ENCODE assay signal across 8 cellular contexts in genomic region chr15:25739687-25740121, GRCh38.
DNase-seq lines count a peak whose midpoint lies in the region; ATAC-seq, FAIRE-seq and TF ChIP-seq lines count a peak whose summit lies in the region.

No MANE protein-coding gene starts in this region.

- TF ChIP-seq RAD21 in K562 (CRISPR knock-in tag; conservative IDR thresholded peaks at IDR 0.05 in 1 of 2, IDR thresholded peaks at IDR 0.05 in 1 of 2) = no peak

- DNase-seq in CD4-positive, CD25-positive, alpha-beta regulatory T cell = peak in 2 of 3 donors; percentile 32 to 58
- DNase-seq in NOMO-1 (lab: John Stamatoyannopoulos, UW; ENCODE audit: unreplicated experiment in 2 of 2) (peak; percentile 41 to 73), K562 (ENCODE audit: extremely low read depth in 1 of 4, low spot score in 3 of 4) (no peak), natural killer cell (no peak), HuH-7 (ENCODE audit: low spot score) (no peak), GM10266 (ENCODE audit: extremely low spot score) (no peak)

- BruUV-seq in K562 (replicated peaks; lab: Mats Ljungman, UMichigan) = no TSS peak

- peak in 2 of 3 experiments; percentile 4 to 28; a peak in 1 of 6 replicates for TF ChIP-seq CTCF in K562 (IDR thresholded peaks at IDR 0.05 in 2 of 3, conservative IDR thresholded peaks at IDR 0.05 in 1 of 3; ENCODE audit: insufficient read depth in 2 of 3, low read depth in 1 of 3, low read length in 3 of 3)
- peak; percentile 22 for TF ChIP-seq CTCF in natural killer cell (IDR thresholded peaks at IDR 0.05)
- no peak for TF ChIP-seq CTCF in GM10266 (IDR thresholded peaks at IDR 0.05; ENCODE audit: control insufficient read depth, insufficient read depth, low read depth, missing control alignments)

- FAIRE-seq in K562 (lab: Jason Lieb, UNC) = no peak

- peak overlapping the region in 2 of 3 donors; percentile 13 to 39 for H3K27ac Mint-ChIP-seq in CD4-positive, CD25-positive, alpha-beta regulatory T cell
- peak overlapping the region in 1 of 2 donors; percentile 31 for H3K27ac Mint-ChIP-seq in natural killer cell

- H3K4me1 ChIP-seq in CD4-positive, CD25-positive, alpha-beta regulatory T cell (ENCODE audit: control insufficient read depth, insufficient read depth, low read length, poor library complexity, severe bottlenecking) = no peaks in the 10 kb centered on the region
- H3K4me1 ChIP-seq in K562 (replicated peaks in 1 of 2; ENCODE audit: control insufficient read depth in 2 of 2, insufficient read depth in 2 of 2, low read length in 2 of 2) = no peaks in the 10 kb centered on the region

- H3K27me3 ChIP-seq in CD4-positive, CD25-positive, alpha-beta regulatory T cell (ENCODE audit: control insufficient read depth, insufficient read depth, low read length) = no peaks in the 10 kb centered on the region
- H3K27me3 ChIP-seq in K562 (ENCODE audit: control insufficient read depth in 2 of 2, insufficient read depth in 2 of 2, low read length in 2 of 2) = peaks cover 0 to 29% of the 10 kb centered on the region in 2 experiments; a peak in 2 of 5 replicates

- H3K9ac ChIP-seq in K562 (ENCODE audit: insufficient read depth in 1 of 2, low read depth in 2 of 2, low read length in 2 of 2) = no peak overlapping the region

- peak; percentile 61 for ATAC-seq in CD4-positive, CD25-positive, alpha-beta regulatory T cell (ENCODE audit: low read depth in 2 of 2)
- ATAC-seq in GM21825 (IDR thresholded peaks at IDR 0.05; ENCODE audit: unreplicated experiment) = peak; percentile 84
- ATAC-seq in K562 = no peak
- peak; percentile 64 to 81 (median 70) for ATAC-seq in natural killer cell
- ATAC-seq in GM19455 (IDR thresholded peaks at IDR 0.05; ENCODE audit: unreplicated experiment) = no peak

- no peaks in the 10 kb centered on the region for H3K9me3 ChIP-seq in CD4-positive, CD25-positive, alpha-beta regulatory T cell (ENCODE audit: control insufficient read depth in 2 of 2, low read length in 2 of 2)
- no peaks in the 10 kb centered on the region for H3K9me3 ChIP-seq in K562 (replicated peaks; ENCODE audit: control insufficient read depth, insufficient read depth, low read depth, low read length)

- POLR2A ChIA-PET in K562 (lab: Yijun Ruan, JAX) = no interaction called here

- H3K36me3 Mint-ChIP-seq in CD4-positive, CD25-positive, alpha-beta regulatory T cell = peaks cover 7% of the 10 kb centered on the region
- peaks cover 9% of the 10 kb centered on the region for H3K36me3 Mint-ChIP-seq in natural killer cell

- no peak overlapping the region for H3K4me3 ChIP-seq in CD4-positive, CD25-positive, alpha-beta regulatory T cell (ENCODE audit: low read depth, low read length)
- H3K4me3 ChIP-seq in K562 = no peak overlapping the region

- CTCF ChIA-PET in K562 (lab: Yijun Ruan, JAX; ENCODE audit: low intra/inter-chr PET ratio) = no interaction called here

- H3K9me1 ChIP-seq in K562 (ENCODE audit: control insufficient read depth, insufficient read depth, low read length) = no peaks in the 10 kb centered on the region

- 3% methylated on average over 6 of the region's 7 CpGs for WGBS in K562 (ENCODE audit: insufficient coverage, low coverage, missing lambda C conversion rate)

- H3K9me3 Mint-ChIP-seq in CD4-positive, CD25-positive, alpha-beta regulatory T cell = no peaks in the 10 kb centered on the region
- H3K9me3 Mint-ChIP-seq in natural killer cell = no peaks in the 10 kb centered on the region

- H3K4me3 Mint-ChIP-seq in CD4-positive, CD25-positive, alpha-beta regulatory T cell = peak overlapping the region in 1 of 4 donors; percentile 78
- H3K4me3 Mint-ChIP-seq in natural killer cell = no peak overlapping the region

- no peak for TF ChIP-seq POLR2A in K562 (conservative IDR thresholded peaks at IDR 0.05)

- H3K36me3 ChIP-seq in CD4-positive, CD25-positive, alpha-beta regulatory T cell (ENCODE audit: control insufficient read depth, insufficient read depth, low read length) = peaks cover 2% of the 10 kb centered on the region
- no peaks in the 10 kb centered on the region for H3K36me3 ChIP-seq in K562 (ENCODE audit: control insufficient read depth, insufficient read depth, low read length)

- no peak overlapping the region for H3K4me2 ChIP-seq in K562 (ENCODE audit: insufficient read depth, low read length)

- no peak for TF ChIP-seq EP300 in K562 (IDR thresholded peaks at IDR 0.05; ENCODE audit: low read length)

- in situ Hi-C loops in K562 (cut with MboI) = no loop called here

- no peaks in the 10 kb centered on the region for H3K27me3 Mint-ChIP-seq in CD4-positive, CD25-positive, alpha-beta regulatory T cell
- no peaks in the 10 kb centered on the region for H3K27me3 Mint-ChIP-seq in natural killer cell (ENCODE audit: low read depth in 2 of 2)

- no peaks in the 10 kb centered on the region for H3K79me2 ChIP-seq in K562 (ENCODE audit: control insufficient read depth, insufficient read depth, low read length)

- peaks cover 4 to 21% (median 11%) of the 10 kb centered on the region in 4 donors for H3K4me1 Mint-ChIP-seq in CD4-positive, CD25-positive, alpha-beta regulatory T cell
- peaks cover 54 to 58% of the 10 kb centered on the region in 2 donors for H3K4me1 Mint-ChIP-seq in natural killer cell

- intact Hi-C loops in K562 (cut with micrococcal nuclease) = no loop called here
- intact Hi-C loops in natural killer cell (cut with micrococcal nuclease) = loop anchor here (1.0 kb wide), 1 partner anchor 195 kb away; no protein-coding TSS in a partner anchor

- H4K20me1 ChIP-seq in K562 (replicated peaks; ENCODE audit: control insufficient read depth, insufficient read depth, low read length) = 0 out of 2 replicates have a peak, but pooled peaks cover 3% of the 10 kb centered on the region

- H2AFZ ChIP-seq in K562 (ENCODE audit: low read depth, low read length) = no peak overlapping the region

- H3K27ac ChIP-seq in CD4-positive, CD25-positive, alpha-beta regulatory T cell (ENCODE audit: insufficient read depth, low read length, poor library complexity, severe bottlenecking) = no peak overlapping the region
- H3K27ac ChIP-seq in K562 (ENCODE audit: extremely low read depth, low read depth, low read length) = no peak overlapping the region

TF ChIP-seq in K562, 482 proteins besides CTCF, POLR2A, EP300 and RAD21:
- TF ChIP-seq ZKSCAN8 (CRISPR knock-in tag; IDR thresholded peaks at IDR 0.05) (no peak), XRCC3 (IDR thresholded peaks at IDR 0.05) (no peak), TRIM25 (IDR thresholded peaks at IDR 0.05; ENCODE audit: borderline replicate concordance) (no peak), GTF2E2 (tag; IDR thresholded peaks at IDR 0.05) (no peak), EGR1 (conservative IDR thresholded peaks at IDR 0.05) (no peak), BRF1 (IDR thresholded peaks at IDR 0.05; ENCODE audit: borderline replicate concordance, extremely low read depth, insufficient read length) (no peak), ZNF551 (CRISPR knock-in tag; IDR thresholded peaks at IDR 0.05) (no peak), CEBPZ (IDR thresholded peaks at IDR 0.05; ENCODE audit: borderline replicate concordance, low read depth, low read length) (no peak), GABPB1 (CRISPR knock-in tag; IDR thresholded peaks at IDR 0.05) (no peak), GTF2A2 (tag; IDR thresholded peaks at IDR 0.05) (no peak), PHF21A (IDR thresholded peaks at IDR 0.05; ENCODE audit: borderline replicate concordance, low read depth) (no peak), ZNF583 (CRISPR knock-in tag; IDR thresholded peaks at IDR 0.05) (no peak), MEF2A (IDR thresholded peaks at IDR 0.05; ENCODE audit: control insufficient read depth, low read depth, low read length) (no peak)
TF ChIP-seq in K562: peak in this region for 0.

Comparison
In these comparisons a context has a peak if more than half of its experiments do, and no peak if none do; other contexts are left out.
1. ATAC-seq: peak in CD4-positive, CD25-positive, alpha-beta regulatory T cell (2 of 2), GM21825 (single experiment) and natural killer cell (3 of 3); none in K562 (single experiment) and GM19455 (single experiment).
2. DNase-seq: peak in CD4-positive, CD25-positive, alpha-beta regulatory T cell (2 of 3) and NOMO-1 (2 of 2); none in K562 (0 of 4), natural killer cell (single experiment), HuH-7 (single experiment) and GM10266 (single experiment).